12 cellular contexts compared by ENCODE assay signal in genomic region chr14:101858791-101859537, GRCh38.
A peak's percentile ranks its signal among the peaks of the same experiment; 100 is the strongest.
DNase-seq lines count a peak whose midpoint lies in the region; ATAC-seq, FAIRE-seq and TF ChIP-seq lines count a peak whose summit lies in the region.
"Had no signal": no experiment of that assay in that cellular context is flagged by ENCODE, and none has a peak within 500 bp of the region (broad histone marks: within the 10 kb centered on the region; RNA-seq: fewer than 3 reads in every experiment).

No MANE protein-coding gene starts in this region.

- intact Hi-C loops in CD14-positive monocyte (cut with micrococcal nuclease) (no loop called here), left colon (cut with DNase I, micrococcal nuclease) (no loop called here)

- TF ChIP-seq CTCF in CD14-positive monocyte (IDR thresholded peaks at IDR 0.05), result no peak

- CTCF ChIA-PET in activated CD8-positive, alpha-beta T cell treated with anti-CD3 and anti-CD28 coated beads, Interleukin-2, amount 10 ng/mL, durations not matched to agents 7 days and 5 days (lab: Charles Lee), result interaction anchor here (0.8 to 1.1 kb wide), 2 partner anchors 35 to 50 kb away, joined by 3 read pairs; no protein-coding TSS in a partner anchor

- no peak for DNase-seq in CD14-positive monocyte (ENCODE audit: low spot score)
- no peak for DNase-seq in GM19239 (ENCODE audit: insufficient read length, low spot score)
- DNase-seq in activated CD8-positive, alpha-beta T cell treated with anti-CD3 and anti-CD28 coated beads, Interleukin-2, amount 10 ng/mL, durations not matched to agents 7 days and 5 days, result no peak
- no peak for DNase-seq in immature natural killer cell
- no peak for DNase-seq in left colon
- DNase-seq in Kasumi-1 (lab: John Stamatoyannopoulos, UW), result no peak
- no peak for DNase-seq in stimulated activated CD4-positive, alpha-beta T cell treated with anti-CD3 and anti-CD28 coated beads, Interleukin-1b, Interleukin-23, amount 100 ng/mL, for 48 hours
- DNase-seq: Calu3, NCI-H1048 had no signal

- H3K4me3 Mint-ChIP-seq in CD14-positive monocyte, result no peak overlapping the region
- H3K4me3 Mint-ChIP-seq in activated CD8-positive, alpha-beta T cell treated with anti-CD3 and anti-CD28 coated beads, Interleukin-2, amount 10 ng/mL, durations not matched to agents 7 days and 5 days, result peak overlapping the region; percentile 0
- H3K4me3 Mint-ChIP-seq in immature natural killer cell, result peak overlapping the region; percentile 22 to 67 (median 42)

- H3K36me3 Mint-ChIP-seq in CD14-positive monocyte, result peaks cover 57 to 73% of the 10 kb centered on the region in 2 donors
- peaks cover 69% of the 10 kb centered on the region for H3K36me3 Mint-ChIP-seq in activated CD8-positive, alpha-beta T cell treated with anti-CD3 and anti-CD28 coated beads, Interleukin-2, amount 10 ng/mL, durations not matched to agents 7 days and 5 days (ENCODE audit: low read depth)
- peaks cover 12 to 39% (median 29%) of the 10 kb centered on the region in 3 donors for H3K36me3 Mint-ChIP-seq in immature natural killer cell

- H3K9me3 Mint-ChIP-seq in CD14-positive monocyte (no peaks in the 10 kb centered on the region), immature natural killer cell (no peaks in the 10 kb centered on the region)
- no peaks in the 10 kb centered on the region for H3K9me3 Mint-ChIP-seq in activated CD8-positive, alpha-beta T cell treated with anti-CD3 and anti-CD28 coated beads, Interleukin-2, amount 10 ng/mL, durations not matched to agents 7 days and 5 days (ENCODE audit: insufficient read depth)

- FAIRE-seq in GM19239 (lab: Jason Lieb, UNC), result peak; percentile 90
- FAIRE-seq: TTC549 had no signal

- peak; percentile 45 for ATAC-seq in activated CD8-positive, alpha-beta T cell treated with anti-CD3 and anti-CD28 coated beads, Interleukin-2, amount 10 ng/mL, durations not matched to agents 7 days and 5 days
- no peak for ATAC-seq in left colon
- no peak for ATAC-seq in GM19023 (IDR thresholded peaks at IDR 0.05; ENCODE audit: unreplicated experiment)
- ATAC-seq: Panc1 had no signal

- H3K27me3 Mint-ChIP-seq in CD14-positive monocyte (ENCODE audit: low read depth in 3 of 3) (no peaks in the 10 kb centered on the region), immature natural killer cell (ENCODE audit: low read depth in 3 of 3) (peaks cover 0 to 5% (median 2%) of the 10 kb centered on the region in 3 donors)
- H3K27me3 Mint-ChIP-seq in activated CD8-positive, alpha-beta T cell treated with anti-CD3 and anti-CD28 coated beads, Interleukin-2, amount 10 ng/mL, durations not matched to agents 7 days and 5 days (ENCODE audit: low read depth), result no peaks in the 10 kb centered on the region

- peak overlapping the region in 6 of 7 donors; percentile 3 to 86 (median 42) for H3K27ac Mint-ChIP-seq in CD14-positive monocyte
- peak overlapping the region; percentile 79 for H3K27ac Mint-ChIP-seq in activated CD8-positive, alpha-beta T cell treated with anti-CD3 and anti-CD28 coated beads, Interleukin-2, amount 10 ng/mL, durations not matched to agents 7 days and 5 days
- H3K27ac Mint-ChIP-seq in immature natural killer cell, result peak overlapping the region; percentile 90 to 97 (median 94)

- POLR2A ChIA-PET in activated CD8-positive, alpha-beta T cell treated with anti-CD3 and anti-CD28 coated beads, Interleukin-2, amount 10 ng/mL, durations not matched to agents 7 days and 5 days (lab: Charles Lee), result no interaction called here

- peaks cover 34% of the 10 kb centered on the region for H3K4me1 Mint-ChIP-seq in CD14-positive monocyte
- peaks cover 40% of the 10 kb centered on the region for H3K4me1 Mint-ChIP-seq in activated CD8-positive, alpha-beta T cell treated with anti-CD3 and anti-CD28 coated beads, Interleukin-2, amount 10 ng/mL, durations not matched to agents 7 days and 5 days (ENCODE audit: low read depth)
- peaks cover 77 to 93% of the 10 kb centered on the region in 2 donors for H3K4me1 Mint-ChIP-seq in immature natural killer cell

Comparison
In these comparisons a context has a peak if more than half of its experiments do, and no peak if none do; other contexts are left out.
1. H3K27ac Mint-ChIP-seq: peak in every context shown above with its lines; median percentile 94 in immature natural killer cell; 79 in activated CD8-positive, alpha-beta T cell treated with anti-CD3 and anti-CD28 coated beads, Interleukin-2, amount 10 ng/mL, durations not matched to agents 7 days and 5 days; 42 in CD14-positive monocyte.
2. H3K4me3 Mint-ChIP-seq: peak in activated CD8-positive, alpha-beta T cell treated with anti-CD3 and anti-CD28 coated beads, Interleukin-2, amount 10 ng/mL, durations not matched to agents 7 days and 5 days (single experiment) and immature natural killer cell (5 of 5); none in CD14-positive monocyte (0 of 2).